ENCODE assay signal across 8 cellular contexts in genomic region chr19:18007605-18007938, GRCh38. TPM values are rescaled to one million over a fixed set of nuclear protein-coding genes. Genes with fewer than 3 reads are reported as not detected.
A peak's percentile ranks its signal among the peaks of the same experiment; 100 is the strongest.
DNase-seq lines count a peak whose midpoint lies in the region; ATAC-seq and TF ChIP-seq lines count a peak whose summit lies in the region.

No MANE protein-coding gene starts in this region.

- H3K9me3 ChIP-seq in SJSA1 (replicated peaks) (no peaks in the 10 kb centered on the region), esophagus squamous epithelium (no peaks in the 10 kb centered on the region), osteoblast (ENCODE audit: low read depth, low read length) (no peaks in the 10 kb centered on the region)

- TF ChIP-seq CTCF in esophagus squamous epithelium (IDR thresholded peaks at IDR 0.05) (no peak), osteoblast (IDR thresholded peaks at IDR 0.05; ENCODE audit: extremely low read depth, low read depth, low read length) (no peak)

- peaks cover 26% of the 10 kb centered on the region for H3K79me2 ChIP-seq in osteoblast (ENCODE audit: insufficient read depth, low read length)

- peaks cover 17% of the 10 kb centered on the region for H4K20me1 ChIP-seq in osteoblast (ENCODE audit: insufficient read depth, low read length)

- H3K27ac ChIP-seq in SJSA1: no peak overlapping the region
- H3K27ac ChIP-seq in esophagus squamous epithelium: peak overlapping the region; percentile 86 to 94 (median 92)
- peak overlapping the region; percentile 51 for H3K27ac ChIP-seq in osteoblast (ENCODE audit: low read depth, low read length)

- intact Hi-C loops in esophagus squamous epithelium (cut with DNase I): loop anchor here (2.0 kb wide), 1 partner anchor 51 kb away; no protein-coding TSS in a partner anchor

- H3K4me1 ChIP-seq in SJSA1 (replicated peaks) (peaks cover 32% of the 10 kb centered on the region), esophagus squamous epithelium (peaks cover 15 to 50% (median 16%) of the 10 kb centered on the region in 3 donors), osteoblast (ENCODE audit: insufficient read depth, low read length) (peaks cover 25% of the 10 kb centered on the region)

- H2AFZ ChIP-seq in osteoblast (ENCODE audit: low read length): peak overlapping the region; percentile 66

- ATAC-seq in GM19324 (IDR thresholded peaks at IDR 0.05; ENCODE audit: low FRiP score, unreplicated experiment): no peak

- no peaks in the 10 kb centered on the region for H3K27me3 Mint-ChIP-seq in T-helper 1 cell treated with Interleukin-12 subunit alpha and Interleukin-12 subunit beta and Interleukin-4 antibody, amounts not matched to agents 30 μg/mL and 1 μg/mL, for 36 hours (ENCODE audit: low read depth)

- H3K36me3 Mint-ChIP-seq in T-helper 1 cell treated with Interleukin-12 subunit alpha and Interleukin-12 subunit beta and Interleukin-4 antibody, amounts not matched to agents 30 μg/mL and 1 μg/mL, for 36 hours (ENCODE audit: low read depth): peaks cover 30% of the 10 kb centered on the region

- WGBS in esophagus squamous epithelium, 2 donors: 0% methylated on average over 1 to 2 of the region's 12 CpGs

- no peak for DNase-seq in T-helper 1 cell
- DNase-seq in SJSA1 (ENCODE audit: low read depth in 1 of 2, low spot score in 2 of 2): no peak
- no peak for DNase-seq in esophagus squamous epithelium (lab: John Stamatoyannopoulos, UW)
- DNase-seq in osteoblast (ENCODE audit: insufficient read length, low spot score, missing footprints): no peak
- DNase-seq in cerebellar nuclear complex (lab: John Stamatoyannopoulos, UW): no peak
- DNase-seq in NCI-H345 (lab: John Stamatoyannopoulos, UW): no peak

- H3K36me3 ChIP-seq in SJSA1 (peaks cover 47% of the 10 kb centered on the region), esophagus squamous epithelium (peaks cover 17 to 49% (median 22%) of the 10 kb centered on the region in 3 donors), osteoblast (ENCODE audit: insufficient read depth, low read length) (peaks cover 30% of the 10 kb centered on the region)

- H3K4me3 ChIP-seq in SJSA1 (peak overlapping the region; percentile 34), esophagus squamous epithelium (peak overlapping the region; percentile 39 to 78 (median 62)), osteoblast (ENCODE audit: insufficient read depth, low read length) (peak overlapping the region; percentile 71)

- peak overlapping the region; percentile 98 for H3K4me2 ChIP-seq in osteoblast (ENCODE audit: insufficient read depth, low read length)

- H3K4me1 Mint-ChIP-seq in T-helper 1 cell treated with Interleukin-12 subunit alpha and Interleukin-12 subunit beta and Interleukin-4 antibody, amounts not matched to agents 30 μg/mL and 1 μg/mL, for 36 hours (ENCODE audit: low read depth): peaks cover 28% of the 10 kb centered on the region

- peak overlapping the region; percentile 95 for H3K4me3 Mint-ChIP-seq in T-helper 1 cell treated with Interleukin-12 subunit alpha and Interleukin-12 subunit beta and Interleukin-4 antibody, amounts not matched to agents 30 μg/mL and 1 μg/mL, for 36 hours

- H3K9me3 Mint-ChIP-seq in T-helper 1 cell treated with Interleukin-12 subunit alpha and Interleukin-12 subunit beta and Interleukin-4 antibody, amounts not matched to agents 30 μg/mL and 1 μg/mL, for 36 hours: no peaks in the 10 kb centered on the region

- peak overlapping the region; percentile 93 for H3K27ac Mint-ChIP-seq in T-helper 1 cell treated with Interleukin-12 subunit alpha and Interleukin-12 subunit beta and Interleukin-4 antibody, amounts not matched to agents 30 μg/mL and 1 μg/mL, for 36 hours

- TF ChIP-seq POLR2A in esophagus squamous epithelium (IDR thresholded peaks at IDR 0.05): peak in 1 of 4 donors; percentile 17

- H3K27me3 ChIP-seq in SJSA1 (replicated peaks) (no peaks in the 10 kb centered on the region), esophagus squamous epithelium (no peaks in the 10 kb centered on the region), osteoblast (ENCODE audit: insufficient read depth, low read length) (no peaks in the 10 kb centered on the region)

RNA-seq across cellular contexts. Expression of gene ARRDC2, which starts 0.4 kb away (rescaled TPM):
- total RNA-seq in SJSA1 (2014; rRNA removed; shearing (Covaris generic)): 21.4 and 41.9 TPM in 2 replicates
- total RNA-seq in esophagus squamous epithelium (10 to 100 TPM; 12.4 to 37.2 (median 15.4) TPM), osteoblast (15.9 and 22.4 TPM in 2 replicates)

RNA-seq across cellular contexts. Expression of gene KCNN1, which starts 40.7 kb away (rescaled TPM):
- not detected in 2 replicates for total RNA-seq in SJSA1 (2014; rRNA removed; shearing (Covaris generic))
- total RNA-seq in esophagus squamous epithelium: 1 to 10 TPM in 1 of 4 donors, under 1 TPM in 1, not detected in 2; 0.22 to 3.1 TPM
- under 0.01 TPM in 1 of 2 replicates, not detected in the other for total RNA-seq in osteoblast
